13 cellular contexts compared by ENCODE assay signal in the genomic region with DNA sequence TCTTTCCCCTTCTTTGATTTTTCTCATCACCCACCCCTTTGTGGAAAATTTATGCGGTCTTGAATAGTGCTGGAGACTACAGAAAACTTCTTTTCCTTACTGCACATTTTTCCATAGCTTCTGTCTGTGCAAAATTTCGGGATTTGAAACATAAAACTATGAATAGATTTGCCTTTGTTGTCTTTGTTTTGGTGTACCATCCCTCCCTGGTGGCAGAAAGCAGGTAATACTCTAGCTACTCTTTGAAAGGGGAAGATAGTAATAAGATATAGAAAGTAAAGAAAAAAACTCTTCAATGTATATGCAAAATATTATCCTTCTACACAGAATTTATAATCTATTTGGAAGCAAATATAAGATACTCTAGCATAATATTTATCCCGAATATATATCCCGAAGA.
DNase-seq lines count a peak whose midpoint lies in the region; ATAC-seq and TF ChIP-seq lines count a peak whose summit lies in the region.
"Had no signal": no experiment of that assay in that cellular context is flagged by ENCODE, and none has a peak within 500 bp of the region (broad histone marks: within the 10 kb centered on the region; RNA-seq: fewer than 3 reads in every experiment).

No MANE protein-coding gene starts in this region.

- WGBS in adrenal gland, 4 donors = 69 to 75% (median 73%) methylated on average over 4 of the region's 4 CpGs
- WGBS in liver = 74% methylated on average over 4 of the region's 4 CpGs

- H3K9ac ChIP-seq in liver (ENCODE audit: low read depth in 1 of 2, low read length in 2 of 2) = no peak overlapping the region

- H3K4me3 ChIP-seq in adrenal gland (no peak overlapping the region), liver (ENCODE audit: low read depth in 1 of 3, low read length in 3 of 3) (no peak overlapping the region)

- H3K4me1 ChIP-seq in adrenal gland (replicated peaks in 1 of 2) (no peaks in the 10 kb centered on the region), liver (ENCODE audit: control insufficient read depth in 4 of 4, insufficient read depth in 4 of 4, low read length in 3 of 4) (no peaks in the 10 kb centered on the region)

- H3K36me3 ChIP-seq in adrenal gland (replicated peaks in 1 of 2) (no peaks in the 10 kb centered on the region), liver (ENCODE audit: control insufficient read depth in 4 of 4, insufficient read depth in 3 of 4, low read depth in 1 of 4, low read length in 3 of 4) (no peaks in the 10 kb centered on the region)

- no peak for TF ChIP-seq POLR2A in adrenal gland (IDR thresholded peaks at IDR 0.05)

- no peaks in the 10 kb centered on the region for H3K9me3 ChIP-seq in adrenal gland (replicated peaks in 1 of 3)
- no peaks in the 10 kb centered on the region for H3K9me3 ChIP-seq in liver (ENCODE audit: control insufficient read depth in 4 of 4, low read length in 3 of 4)

- H3K27me3 ChIP-seq in adrenal gland (no peaks in the 10 kb centered on the region), liver (ENCODE audit: control insufficient read depth in 4 of 4, insufficient read depth in 4 of 4, low read length in 3 of 4) (no peaks in the 10 kb centered on the region)

- intact Hi-C loops in adrenal gland (cut with DNase I) = no loop called here

- DNase-seq in DMS53 (lab: John Stamatoyannopoulos, UW) = peak; percentile 55
- DNase-seq in adrenal gland = no peak
- no peak for DNase-seq in activated effector memory CD4-positive, alpha-beta T cell treated with Interleukin-2 at 50 U/mL for 16 hours
- DNase-seq in HK-2 (ENCODE audit: unreplicated experiment) = no peak
- DNase-seq: activated CD4-positive, alpha-beta T cell treated with anti-CD3 and anti-CD28 coated beads, Interleukin-2, amount 10 ng/mL, durations not matched to agents 7 days and 5 days; CD8-positive, alpha-beta memory T cell; left cardiac atrium; natural killer cell; NCI-H2227 treated with DMSO at 0.1 percent for 48 hours had no signal

- peak; percentile 64 for ATAC-seq in GM18867 (IDR thresholded peaks at IDR 0.05; ENCODE audit: unreplicated experiment)
- no peak for ATAC-seq in HG02970 (IDR thresholded peaks at IDR 0.05; ENCODE audit: low FRiP score, unreplicated experiment)
- no peak for ATAC-seq in HG03520 (IDR thresholded peaks at IDR 0.05; ENCODE audit: unreplicated experiment)
- ATAC-seq: left cardiac atrium, natural killer cell had no signal

- TF ChIP-seq CTCF in adrenal gland (IDR thresholded peaks at IDR 0.05) = peak in 4 of 6 experiments; percentile 5 to 20 (median 10)
- peak; percentile 3 for TF ChIP-seq CTCF in liver (IDR thresholded peaks at IDR 0.05; ENCODE audit: low read depth, low read length, missing input control)

- H3K27ac ChIP-seq in adrenal gland = no peak overlapping the region
- H3K27ac ChIP-seq in liver (ENCODE audit: low read depth in 1 of 2, low read length in 2 of 2) = no peak overlapping the region

- no peak for TF ChIP-seq RAD21 in liver (IDR thresholded peaks at IDR 0.05)

TF ChIP-seq in liver, 16 proteins besides CTCF, POLR2A, EP300 and RAD21:
- TF ChIP-seq, protein P1, sequence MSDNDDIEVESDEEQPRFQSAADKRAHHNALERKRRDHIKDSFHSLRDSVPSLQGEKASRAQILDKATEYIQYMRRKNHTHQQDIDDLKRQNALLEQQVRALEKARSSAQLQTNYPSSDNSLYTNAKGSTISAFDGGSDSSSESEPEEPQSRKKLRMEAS (IDR thresholded peaks at IDR 0.05) = no peak
- TF ChIP-seq REST (IDR thresholded peaks at IDR 0.05) = no peak
- no peak for TF ChIP-seq FOXA2 (IDR thresholded peaks at IDR 0.05)
- no peak for TF ChIP-seq ATF3 (IDR thresholded peaks at IDR 0.05)
- TF ChIP-seq, protein P2, sequence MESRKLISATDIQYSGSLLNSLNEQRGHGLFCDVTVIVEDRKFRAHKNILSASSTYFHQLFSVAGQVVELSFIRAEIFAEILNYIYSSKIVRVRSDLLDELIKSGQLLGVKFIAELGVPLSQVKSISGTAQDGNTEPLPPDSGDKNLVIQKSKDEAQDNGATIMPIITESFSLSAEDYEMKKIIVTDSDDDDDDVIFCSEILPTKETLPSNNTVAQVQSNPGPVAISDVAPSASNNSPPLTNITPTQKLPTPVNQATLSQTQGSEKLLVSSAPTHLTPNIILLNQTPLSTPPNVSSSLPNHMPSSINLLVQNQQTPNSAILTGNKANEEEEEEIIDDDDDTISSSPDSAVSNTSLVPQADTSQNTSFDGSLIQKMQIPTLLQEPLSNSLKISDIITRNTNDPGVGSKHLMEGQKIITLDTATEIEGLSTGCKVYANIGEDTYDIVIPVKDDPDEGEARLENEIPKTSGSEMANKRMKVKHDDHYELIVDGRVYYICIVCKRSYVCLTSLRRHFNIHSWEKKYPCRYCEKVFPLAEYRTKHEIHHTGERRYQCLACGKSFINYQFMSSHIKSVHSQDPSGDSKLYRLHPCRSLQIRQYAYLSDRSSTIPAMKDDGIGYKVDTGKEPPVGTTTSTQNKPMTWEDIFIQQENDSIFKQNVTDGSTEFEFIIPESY (IDR thresholded peaks at IDR 0.05) = no peak
- TF ChIP-seq FOXA1 (IDR thresholded peaks at IDR 0.05) = no peak
- TF ChIP-seq NR2F2 (IDR thresholded peaks at IDR 0.05) = no peak
- no peak for TF ChIP-seq HNF4A (conservative IDR thresholded peaks at IDR 0.05)
- no peak for TF ChIP-seq EGR1 (IDR thresholded peaks at IDR 0.05; ENCODE audit: low read depth in 2 of 2)
- TF ChIP-seq YY1 (IDR thresholded peaks at IDR 0.05) = no peak
